Comparison of ENCODE assay signal across 18 cellular contexts in genomic region chr13:29964181-29964845, GRCh38.
DNase-seq lines count a peak whose midpoint lies in the region; ATAC-seq lines count a peak whose summit lies in the region.
"Had no signal": no experiment of that assay in that cellular context is flagged by ENCODE, and none has a peak within 500 bp of the region (broad histone marks: within the 10 kb centered on the region; RNA-seq: fewer than 3 reads in every experiment).

No MANE protein-coding gene starts in this region.

- H3K36me3 Mint-ChIP-seq in activated T-helper 1 cell treated with anti-CD3 and anti-CD28 coated beads, Interleukin-12 subunit alpha, Interleukin-12 subunit beta, Interleukin-2, Interleukin-4 antibody, amounts not matched to agents 30 ng/mL and 10 ng/mL and 1 ng/mL, durations not matched to agents 14 hours and 24 hours and 36 hours (ENCODE audit: low read depth): peaks cover 7% of the 10 kb centered on the region

- H3K9me3 Mint-ChIP-seq in activated T-helper 1 cell treated with anti-CD3 and anti-CD28 coated beads, Interleukin-12 subunit alpha, Interleukin-12 subunit beta, Interleukin-2, Interleukin-4 antibody, amounts not matched to agents 30 ng/mL and 10 ng/mL and 1 ng/mL, durations not matched to agents 14 hours and 24 hours and 36 hours: peaks cover 16% of the 10 kb centered on the region

- H3K36me3 ChIP-seq in HUES48 (ENCODE audit: control insufficient read depth, insufficient read depth, low read length) (no peaks in the 10 kb centered on the region; the same call in 1 of the 2 replicates), iPS-15b (ENCODE audit: control insufficient read depth, insufficient read depth, low read length) (no peaks in the 10 kb centered on the region)

- ATAC-seq in HG03378 (IDR thresholded peaks at IDR 0.05; ENCODE audit: unreplicated experiment): no peak
- ATAC-seq: HCT116, HepG2 had no signal

- H3K9me3 ChIP-seq in HUES48 (ENCODE audit: control insufficient read depth, insufficient read depth, low read length) (peaks cover 17% of the 10 kb centered on the region), iPS-15b (ENCODE audit: control insufficient read depth, insufficient read depth, low read length) (peaks cover 3% of the 10 kb centered on the region)

- DNase-seq in ELF-1 (ENCODE audit: low read depth, low spot score) (peak; percentile 68), RPMI8226 (peak; percentile 14), HCEC 1CT (no peak), NCI-H2196 (lab: John Stamatoyannopoulos, UW; ENCODE audit: unreplicated experiment) (no peak)
- no peak for DNase-seq in activated T-helper 1 cell treated with anti-CD3 and anti-CD28 coated beads, Interleukin-12 subunit alpha, Interleukin-12 subunit beta, Interleukin-2, Interleukin-4 antibody, amounts not matched to agents 30 ng/mL and 10 ng/mL and 1 ng/mL, durations not matched to agents 14 hours and 24 hours and 36 hours (ENCODE audit: low spot score)
- DNase-seq: CD8-positive, alpha-beta memory T cell; DMS79 treated with DMSO at 0.1 percent for 48 hours; GDM1; MM.1S; NCI-H187 treated with DMSO at 0.1 percent for 48 hours; NCI-H526 treated with DMSO at 0.1 percent for 48 hours; NK-92 treated with Interleukin-12 subunit alpha and Interleukin-12 subunit beta, amount 100 ng/mL, for 24 hours had no signal

- no peak overlapping the region for H3K27ac Mint-ChIP-seq in activated T-helper 1 cell treated with anti-CD3 and anti-CD28 coated beads, Interleukin-12 subunit alpha, Interleukin-12 subunit beta, Interleukin-2, Interleukin-4 antibody, amounts not matched to agents 30 ng/mL and 10 ng/mL and 1 ng/mL, durations not matched to agents 14 hours and 24 hours and 36 hours
- H3K27ac Mint-ChIP-seq: CD8-positive, alpha-beta memory T cell had no signal

- peaks cover 13% of the 10 kb centered on the region for H3K4me1 Mint-ChIP-seq in activated T-helper 1 cell treated with anti-CD3 and anti-CD28 coated beads, Interleukin-12 subunit alpha, Interleukin-12 subunit beta, Interleukin-2, Interleukin-4 antibody, amounts not matched to agents 30 ng/mL and 10 ng/mL and 1 ng/mL, durations not matched to agents 14 hours and 24 hours and 36 hours (ENCODE audit: low read depth)

- H3K27me3 ChIP-seq in HUES48 (ENCODE audit: control insufficient read depth, insufficient read depth, low read length): no peaks in the 10 kb centered on the region; the same call in 1 of the 2 replicates
- peaks cover 2% of the 10 kb centered on the region for H3K27me3 ChIP-seq in iPS-15b (ENCODE audit: control insufficient read depth, insufficient read depth, low read length)

- no peaks in the 10 kb centered on the region for H3K27me3 Mint-ChIP-seq in activated T-helper 1 cell treated with anti-CD3 and anti-CD28 coated beads, Interleukin-12 subunit alpha, Interleukin-12 subunit beta, Interleukin-2, Interleukin-4 antibody, amounts not matched to agents 30 ng/mL and 10 ng/mL and 1 ng/mL, durations not matched to agents 14 hours and 24 hours and 36 hours (ENCODE audit: insufficient read depth)

- H3K4me1 ChIP-seq in HUES48 (ENCODE audit: control insufficient read depth, insufficient read depth, low read length): peaks cover 17% of the 10 kb centered on the region
- H3K4me1 ChIP-seq in iPS-15b (ENCODE audit: control insufficient read depth, insufficient read depth, low read length): peaks cover 13% of the 10 kb centered on the region

- no peak overlapping the region for H3K4me3 Mint-ChIP-seq in activated T-helper 1 cell treated with anti-CD3 and anti-CD28 coated beads, Interleukin-12 subunit alpha, Interleukin-12 subunit beta, Interleukin-2, Interleukin-4 antibody, amounts not matched to agents 30 ng/mL and 10 ng/mL and 1 ng/mL, durations not matched to agents 14 hours and 24 hours and 36 hours
- H3K4me3 Mint-ChIP-seq: CD8-positive, alpha-beta memory T cell had no signal

- peak overlapping the region; percentile 59 for H3K27ac ChIP-seq in HUES48 (ENCODE audit: low read depth, low read length)
- H3K27ac ChIP-seq: KMS-11 had no signal

- no peak overlapping the region for H3K9ac ChIP-seq in HUES48 (ENCODE audit: low read depth, low read length)
- H3K9ac ChIP-seq in iPS-15b (ENCODE audit: low read depth, low read length): no peak overlapping the region
- H3K9ac ChIP-seq: KMS-11 had no signal

- H3K4me3 ChIP-seq in HUES48 (ENCODE audit: low read depth, low read length) (peak overlapping the region; percentile 38), iPS-15b (ENCODE audit: low read depth, low read length) (peak overlapping the region; percentile 27)

- intact Hi-C loops in activated T-helper 1 cell treated with anti-CD3 and anti-CD28 coated beads, Interleukin-12 subunit alpha, Interleukin-12 subunit beta, Interleukin-2, Interleukin-4 antibody, amounts not matched to agents 30 ng/mL and 10 ng/mL and 1 ng/mL, durations not matched to agents 14 hours and 24 hours and 36 hours (cut with micrococcal nuclease): no loop called here

Comparison
In these comparisons a context has a peak if more than half of its experiments do, and no peak if none do; other contexts are left out.
1. DNase-seq: peak in ELF-1 (single experiment) and RPMI8226 (single experiment); none in activated T-helper 1 cell treated with anti-CD3 and anti-CD28 coated beads, Interleukin-12 subunit alpha, Interleukin-12 subunit beta, Interleukin-2, Interleukin-4 antibody, amounts not matched to agents 30 ng/mL and 10 ng/mL and 1 ng/mL, durations not matched to agents 14 hours and 24 hours and 36 hours (single experiment), HCEC 1CT (single experiment) and NCI-H2196 (single experiment).